ENCODE assay signal across 2 cellular contexts in genomic region chr16:476039-476438, GRCh38.
TF ChIP-seq lines count a peak whose summit lies in the region.

No MANE protein-coding gene starts in this region.

TF ChIP-seq in HepG2, 621 proteins besides CTCF, POLR2A, EP300 and RAD21:
- TF ChIP-seq ZNF207 (IDR thresholded peaks at IDR 0.05; ENCODE audit: borderline replicate concordance) (no peak), ZNF234 (CRISPR knock-in tag; conservative IDR thresholded peaks at IDR 0.05) (no peak), NR1H2 (CRISPR knock-in tag; IDR thresholded peaks at IDR 0.05; ENCODE audit: borderline replicate concordance, low read depth) (no peak), ZNF18 (CRISPR knock-in tag; IDR thresholded peaks at IDR 0.05; ENCODE audit: insufficient replicate concordance) (no peak), SMC3 (IDR thresholded peaks at IDR 0.05; ENCODE audit: low read length) (no peak), ZFY (CRISPR knock-in tag; IDR thresholded peaks at IDR 0.05) (peak; percentile 25; the same call in 1 of the 2 replicates), MEF2D (CRISPR knock-in tag; IDR thresholded peaks at IDR 0.05) (no peak), ZNF605 (CRISPR knock-in tag; IDR thresholded peaks at IDR 0.05) (0 out of 2 replicates have a peak, but pooled peaks have one; percentile 41), HNF4A (CRISPR knock-in tag; IDR thresholded peaks at IDR 0.05) (peak; percentile 11; the same call in 1 of the 2 replicates), SAP130 (CRISPR knock-in tag; IDR thresholded peaks at IDR 0.05; ENCODE audit: low read depth) (peak; percentile 10; the same call in 1 of the 2 replicates)
TF ChIP-seq in HepG2: peak in this region for 4.

TF ChIP-seq in H1, 55 proteins besides CTCF, POLR2A, EP300 and RAD21:
- TF ChIP-seq CBX8 (IDR thresholded peaks at IDR 0.05; ENCODE audit: borderline replicate concordance, low read depth, low read length) = no peak
- no peak for TF ChIP-seq ASH2L (IDR thresholded peaks at IDR 0.05; ENCODE audit: low read length)
- no peak for TF ChIP-seq JUND (IDR thresholded peaks at IDR 0.05; ENCODE audit: low read length)
- no peak for TF ChIP-seq MAFK (IDR thresholded peaks at IDR 0.05; ENCODE audit: low read depth, low read length)
- no peak for TF ChIP-seq SP2 (IDR thresholded peaks at IDR 0.05; ENCODE audit: low read length)
- TF ChIP-seq RXRA (IDR thresholded peaks at IDR 0.05; ENCODE audit: insufficient read depth, low read depth, low read length) = no peak
- no peak for TF ChIP-seq PHF8 (conservative IDR thresholded peaks at IDR 0.05; ENCODE audit: low read depth, low read length)
- TF ChIP-seq NANOG (IDR thresholded peaks at IDR 0.05; ENCODE audit: insufficient read depth, low read depth, low read length, poor library complexity, severe bottlenecking) = no peak
- TF ChIP-seq RNF2 (IDR thresholded peaks at IDR 0.05; ENCODE audit: borderline replicate concordance, low read depth, low read length, missing control alignments, poor library complexity, severe bottlenecking) = no peak
- TF ChIP-seq BRCA1 (IDR thresholded peaks at IDR 0.05; ENCODE audit: low read depth, low read length) = no peak
- no peak for TF ChIP-seq HDAC6 (IDR thresholded peaks at IDR 0.05; ENCODE audit: low read depth, low read length)
- TF ChIP-seq ZNF274 (IDR thresholded peaks at IDR 0.05; ENCODE audit: borderline replicate concordance, extremely low read depth, low read length) = no peak
- no peak for TF ChIP-seq JUN (IDR thresholded peaks at IDR 0.05; ENCODE audit: low read depth, low read length)
TF ChIP-seq in H1: peak in this region for 0.
